In the genomic region with DNA sequence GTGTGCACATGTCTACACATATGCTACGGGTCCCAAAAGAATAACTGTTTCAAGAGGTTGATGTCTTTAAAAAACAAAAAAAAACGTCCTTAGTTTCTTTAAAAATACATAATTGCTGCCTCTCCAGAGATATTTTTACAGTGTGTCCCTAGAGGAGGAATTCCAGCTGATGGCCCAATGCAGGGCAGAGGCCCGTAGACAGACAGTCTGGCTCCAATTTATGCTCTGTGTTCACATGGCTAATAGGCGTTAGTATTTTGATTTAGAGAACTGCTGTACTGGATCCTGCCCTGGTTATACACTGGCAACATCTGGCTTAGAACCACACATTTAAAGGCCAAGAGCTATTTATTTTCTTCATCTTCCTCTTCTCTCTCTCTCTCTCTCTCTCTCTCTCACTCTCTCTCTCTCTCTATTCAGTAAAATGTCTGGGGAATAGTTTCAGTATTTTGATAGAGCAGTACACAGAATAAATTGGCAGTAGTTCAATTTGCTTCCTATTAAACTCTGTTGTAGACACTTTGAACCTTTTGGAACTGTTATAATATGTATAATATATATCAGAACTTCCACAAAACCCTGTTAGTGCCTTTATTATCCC, we compare ENCODE assay signal across 20 cellular contexts.
DNase-seq lines count a peak whose midpoint lies in the region; ATAC-seq and TF ChIP-seq lines count a peak whose summit lies in the region.
"Had no signal": no experiment of that assay in that cellular context is flagged by ENCODE, and none has a peak within 500 bp of the region (broad histone marks: within the 10 kb centered on the region; RNA-seq: fewer than 3 reads in every experiment).

No MANE protein-coding gene starts in this region.

- H3K36me3 ChIP-seq in SJCRH30, result peaks cover 17% of the 10 kb centered on the region
- H3K36me3 ChIP-seq in heart right ventricle, result no peaks in the 10 kb centered on the region
- H3K36me3 ChIP-seq in psoas muscle (ENCODE audit: insufficient read depth in 1 of 2, low read depth in 1 of 2), result peaks cover 0 to 17% of the 10 kb centered on the region in 2 donors
- H3K36me3 ChIP-seq: neural progenitor cell, SJSA1, tibial nerve, WERI-Rb-1 had no signal

- TF ChIP-seq CTCF in heart right ventricle (IDR thresholded peaks at IDR 0.05) (no peak), psoas muscle (IDR thresholded peaks at IDR 0.05) (no peak)

- intact Hi-C loops in heart right ventricle (cut with DNase I), result loop anchor here in 4 of 10 donors (10.0 kb wide), 4 partner anchors 257 to 547 kb away; partner anchors contain the start of gene EYA4 (in 1 of the 4)
- intact Hi-C loops in psoas muscle (cut with DNase I), result loop anchor here in 1 of 2 donors (5.0 kb wide), 1 partner anchor 249 kb away; no protein-coding TSS in a partner anchor

- H3K9me3 ChIP-seq in SJCRH30 (replicated peaks), result no peaks in the 10 kb centered on the region
- no peaks in the 10 kb centered on the region for H3K9me3 ChIP-seq in heart right ventricle
- H3K9me3 ChIP-seq in psoas muscle, result no peaks in the 10 kb centered on the region
- H3K9me3 ChIP-seq: SJSA1, tibial nerve had no signal

- H3K4me3 ChIP-seq in SJCRH30 (no peak overlapping the region), heart right ventricle (no peak overlapping the region), psoas muscle (no peak overlapping the region)
- H3K4me3 ChIP-seq: neural progenitor cell, SJSA1, tibial nerve had no signal

- 35 to 44% methylated on average over 4 of the region's 4 CpGs for WGBS in heart right ventricle, 2 donors
- 14 to 31% (median 24%) methylated on average over 4 of the region's 4 CpGs for WGBS in psoas muscle, 3 donors

- DNase-seq in DMS 273 (lab: John Stamatoyannopoulos, UW; ENCODE audit: unreplicated experiment) (peak; percentile 40), SJCRH30 (no peak), heart right ventricle (no peak), psoas muscle (no peak), KG1 (lab: John Stamatoyannopoulos, UW) (no peak), NK-92 (lab: John Stamatoyannopoulos, UW; ENCODE audit: unreplicated experiment) (no peak)
- DNase-seq in central memory CD4-positive, alpha-beta T cell, result no peak
- DNase-seq: activated CD4-positive, alpha-beta T cell treated with anti-CD3 and anti-CD28 coated beads, Interleukin-2, amount 50 U/mL, for 48 hours; activated gamma-delta T cell treated with Interleukin-2 at 50 U/mL for 16 hours; CD4-positive, alpha-beta T cell; cortex of kidney; NCI-H526 treated with DMSO at 0.1 percent for 48 hours; stimulated activated CD4-positive, alpha-beta T cell treated with anti-CD3 and anti-CD28 coated beads, Interleukin-15, amount 100 ng/mL, for 24 hours; T-helper 2 cell; WERI-Rb-1 had no signal

- peak overlapping the region; percentile 98 for H3K27ac ChIP-seq in SJCRH30
- H3K27ac ChIP-seq in heart right ventricle, result peak overlapping the region in 7 of 10 donors; percentile 36 to 67 (median 58)
- H3K27ac ChIP-seq in psoas muscle, result peak overlapping the region; percentile 61
- H3K27ac ChIP-seq: neural progenitor cell, SJSA1, WERI-Rb-1 had no signal

- H3K27me3 ChIP-seq in SJCRH30 (no peaks in the 10 kb centered on the region), heart right ventricle (no peaks in the 10 kb centered on the region), psoas muscle (ENCODE audit: insufficient read depth in 3 of 3, low read length in 2 of 3) (no peaks in the 10 kb centered on the region)
- H3K27me3 ChIP-seq: neural progenitor cell, SJSA1, tibial nerve had no signal

- peak; percentile 44 to 81 (median 70) for ATAC-seq in heart right ventricle
- ATAC-seq in psoas muscle, result peak in 3 of 4 donors; percentile 68 to 80 (median 74)
- no peak for ATAC-seq in GM19452 (IDR thresholded peaks at IDR 0.05; ENCODE audit: unreplicated experiment)
- ATAC-seq: stimulated activated memory B cell treated with anti-CD40 and anti-IgM and Interleukin-4, amounts not matched to agents 10 μg/mL and 1 μg/mL and 100 μg/mL, for 72 hours had no signal

- H3K4me1 ChIP-seq in SJCRH30 (peaks cover 39% of the 10 kb centered on the region), heart right ventricle (peaks cover 4 to 52% (median 33%) of the 10 kb centered on the region in 9 donors), psoas muscle (peaks cover 25% of the 10 kb centered on the region)
- H3K4me1 ChIP-seq: neural progenitor cell, SJSA1 had no signal
